8 cellular contexts compared by ENCODE assay signal in the genomic region with DNA sequence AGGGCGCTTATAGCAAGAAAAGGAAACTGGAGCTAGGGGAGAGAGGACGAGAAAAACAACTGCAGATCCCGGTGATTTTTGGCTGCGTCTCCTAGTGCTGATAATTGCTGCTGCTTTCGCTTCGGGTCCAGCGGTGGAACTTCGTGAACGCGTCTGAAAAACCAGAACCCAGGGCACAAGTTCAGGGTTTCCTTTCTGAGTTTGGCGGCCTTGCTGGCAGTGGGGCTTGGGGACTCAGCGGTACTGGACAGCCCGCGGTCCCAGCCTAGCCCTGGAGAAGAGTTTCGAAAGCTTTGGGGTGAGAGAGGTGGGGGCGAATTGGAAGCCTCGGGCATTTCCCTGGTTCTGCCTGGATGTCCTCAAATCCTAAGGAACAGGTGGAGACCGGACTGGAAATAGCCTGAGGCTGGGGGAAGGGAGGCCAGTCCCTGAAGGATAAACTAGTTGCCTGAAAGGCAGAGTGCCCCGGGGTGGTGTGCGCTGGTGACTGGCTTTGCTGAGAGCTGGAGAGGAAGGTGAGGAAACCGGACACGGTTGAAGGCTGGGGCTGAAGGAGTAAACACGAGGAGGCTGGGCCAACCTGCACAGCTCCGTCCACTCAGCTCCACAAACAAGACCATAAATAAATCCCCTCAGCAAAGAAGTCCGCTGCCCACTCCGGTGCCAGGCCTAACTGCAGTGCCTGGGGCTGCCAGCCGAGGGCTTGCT. TPM values are rescaled to one million over a fixed set of nuclear protein-coding genes. Genes with fewer than 3 reads are reported as not detected.
DNase-seq lines count a peak whose midpoint lies in the region; ATAC-seq and TF ChIP-seq lines count a peak whose summit lies in the region.

No MANE protein-coding gene starts in this region.

- peak; percentile 61 for ATAC-seq in gastroesophageal sphincter
- no peak for ATAC-seq in GM18861 (IDR thresholded peaks at IDR 0.05; ENCODE audit: unreplicated experiment)

- H3K27ac ChIP-seq in gastroesophageal sphincter: peak overlapping the region; percentile 62 to 89 (median 80)

- H3K36me3 Mint-ChIP-seq in T-helper 1 cell treated with Interleukin-12 subunit alpha and Interleukin-12 subunit beta and Interleukin-4 antibody, amounts not matched to agents 30 μg/mL and 1 μg/mL, for 36 hours (ENCODE audit: low read depth): no peaks in the 10 kb centered on the region
- H3K36me3 Mint-ChIP-seq in activated T-helper 2 cell treated with anti-CD3 and anti-CD28 coated beads, Interferon-gamma antibody, Interleukin-2, Interleukin-4, amounts not matched to agents 10 μg/mL and 5 μg/mL and 100 μg/mL, durations not matched to agents 14 hours and 24 hours and 36 hours (ENCODE audit: low read depth): no peaks in the 10 kb centered on the region
- no peaks in the 10 kb centered on the region for H3K36me3 Mint-ChIP-seq in nephron (ENCODE audit: low read depth)

- peaks cover 41% of the 10 kb centered on the region for H3K27me3 Mint-ChIP-seq in T-helper 1 cell treated with Interleukin-12 subunit alpha and Interleukin-12 subunit beta and Interleukin-4 antibody, amounts not matched to agents 30 μg/mL and 1 μg/mL, for 36 hours (ENCODE audit: low read depth)
- H3K27me3 Mint-ChIP-seq in activated T-helper 2 cell treated with anti-CD3 and anti-CD28 coated beads, Interferon-gamma antibody, Interleukin-2, Interleukin-4, amounts not matched to agents 10 μg/mL and 5 μg/mL and 100 μg/mL, durations not matched to agents 14 hours and 24 hours and 36 hours (ENCODE audit: low read depth): peaks cover 47% of the 10 kb centered on the region
- peaks cover 27% of the 10 kb centered on the region for H3K27me3 Mint-ChIP-seq in nephron (ENCODE audit: low read depth)

- peak overlapping the region; percentile 53 for H3K27ac Mint-ChIP-seq in T-helper 1 cell treated with Interleukin-12 subunit alpha and Interleukin-12 subunit beta and Interleukin-4 antibody, amounts not matched to agents 30 μg/mL and 1 μg/mL, for 36 hours
- no peak overlapping the region for H3K27ac Mint-ChIP-seq in activated T-helper 2 cell treated with anti-CD3 and anti-CD28 coated beads, Interferon-gamma antibody, Interleukin-2, Interleukin-4, amounts not matched to agents 10 μg/mL and 5 μg/mL and 100 μg/mL, durations not matched to agents 14 hours and 24 hours and 36 hours
- H3K27ac Mint-ChIP-seq in nephron: peak overlapping the region; percentile 36 to 52 (median 37)

- no peak for DNase-seq in T-helper 1 cell
- peak; percentile 52 for DNase-seq in NCI-H146 treated with DMSO at 0.1 percent for 48 hours (lab: John Stamatoyannopoulos, UW; ENCODE audit: unreplicated experiment)
- DNase-seq in activated T-helper 2 cell treated with anti-CD3 and anti-CD28 coated beads, Interferon-gamma antibody, Interleukin-2, Interleukin-4, amounts not matched to agents 10 μg/mL and 5 μg/mL and 100 μg/mL, durations not matched to agents 14 hours and 24 hours and 36 hours (ENCODE audit: low spot score): no peak
- no peak for DNase-seq in cerebellar nuclear complex (lab: John Stamatoyannopoulos, UW)

- WGBS in gastroesophageal sphincter (ENCODE audit: low coverage in 1 of 2), 2 donors: 6 to 23% methylated on average over 7 to 19 of the region's 27 CpGs

- peak in 3 of 4 experiments; percentile 59 to 63 (median 60) for TF ChIP-seq CTCF in gastroesophageal sphincter (IDR thresholded peaks at IDR 0.05)
- TF ChIP-seq CTCF in nephron (IDR thresholded peaks at IDR 0.05; ENCODE audit: unreplicated experiment in 3 of 3): peak; percentile 19 to 27 (median 25)

- intact Hi-C loops in activated T-helper 2 cell treated with anti-CD3 and anti-CD28 coated beads, Interferon-gamma antibody, Interleukin-2, Interleukin-4, amounts not matched to agents 10 μg/mL and 5 μg/mL and 100 μg/mL, durations not matched to agents 14 hours and 24 hours and 36 hours (cut with micrococcal nuclease): loop anchor here (5.0 to 10.0 kb wide), 2 partner anchors 83 to 536 kb away; no protein-coding TSS in a partner anchor

- TF ChIP-seq EP300 in gastroesophageal sphincter (IDR thresholded peaks at IDR 0.05): no peak

- peak; percentile 34 to 36 for TF ChIP-seq POLR2A in gastroesophageal sphincter (IDR thresholded peaks at IDR 0.05)

- no peaks in the 10 kb centered on the region for H3K27me3 ChIP-seq in gastroesophageal sphincter

- H3K4me1 ChIP-seq in gastroesophageal sphincter: peaks cover 4 to 78% (median 21%) of the 10 kb centered on the region in 3 donors

- no peaks in the 10 kb centered on the region for H3K9me3 Mint-ChIP-seq in T-helper 1 cell treated with Interleukin-12 subunit alpha and Interleukin-12 subunit beta and Interleukin-4 antibody, amounts not matched to agents 30 μg/mL and 1 μg/mL, for 36 hours
- no peaks in the 10 kb centered on the region for H3K9me3 Mint-ChIP-seq in activated T-helper 2 cell treated with anti-CD3 and anti-CD28 coated beads, Interferon-gamma antibody, Interleukin-2, Interleukin-4, amounts not matched to agents 10 μg/mL and 5 μg/mL and 100 μg/mL, durations not matched to agents 14 hours and 24 hours and 36 hours
- H3K9me3 Mint-ChIP-seq in nephron: no peaks in the 10 kb centered on the region

- H3K4me3 Mint-ChIP-seq in T-helper 1 cell treated with Interleukin-12 subunit alpha and Interleukin-12 subunit beta and Interleukin-4 antibody, amounts not matched to agents 30 μg/mL and 1 μg/mL, for 36 hours: peak overlapping the region; percentile 94
- H3K4me3 Mint-ChIP-seq in activated T-helper 2 cell treated with anti-CD3 and anti-CD28 coated beads, Interferon-gamma antibody, Interleukin-2, Interleukin-4, amounts not matched to agents 10 μg/mL and 5 μg/mL and 100 μg/mL, durations not matched to agents 14 hours and 24 hours and 36 hours (ENCODE audit: low read depth): peak overlapping the region; percentile 78
- peak overlapping the region; percentile 80 to 93 (median 91) for H3K4me3 Mint-ChIP-seq in nephron

- H3K4me3 ChIP-seq in gastroesophageal sphincter: peak overlapping the region; percentile 76 to 82

- H3K4me1 Mint-ChIP-seq in T-helper 1 cell treated with Interleukin-12 subunit alpha and Interleukin-12 subunit beta and Interleukin-4 antibody, amounts not matched to agents 30 μg/mL and 1 μg/mL, for 36 hours (ENCODE audit: low read depth): peaks cover 25% of the 10 kb centered on the region
- peaks cover 24% of the 10 kb centered on the region for H3K4me1 Mint-ChIP-seq in activated T-helper 2 cell treated with anti-CD3 and anti-CD28 coated beads, Interferon-gamma antibody, Interleukin-2, Interleukin-4, amounts not matched to agents 10 μg/mL and 5 μg/mL and 100 μg/mL, durations not matched to agents 14 hours and 24 hours and 36 hours (ENCODE audit: low read depth)
- H3K4me1 Mint-ChIP-seq in nephron: peaks cover 64% of the 10 kb centered on the region

- H3K36me3 ChIP-seq in gastroesophageal sphincter: no peaks in the 10 kb centered on the region

- no peaks in the 10 kb centered on the region for H3K9me3 ChIP-seq in gastroesophageal sphincter

RNA-seq across cellular contexts. Expression of gene GMPR, which starts 0.9 kb away (rescaled TPM):
- 1.0 and 1.1 TPM in 2 replicates for total RNA-seq in activated T-helper 2 cell treated with anti-CD3 and anti-CD28 coated beads, Interferon-gamma antibody, Interleukin-2, Interleukin-4, amounts not matched to agents 10 μg/mL and 5 μg/mL and 100 μg/mL, durations not matched to agents 14 hours and 24 hours and 36 hours
- total RNA-seq in gastroesophageal sphincter: 10 to 100 TPM; 18.2 to 71.5 (median 45.6) TPM
